ENCODE assay signal across 23 cellular contexts in genomic region chr7:1675036-1675671, GRCh38. TPM values are rescaled to one million over a fixed set of nuclear protein-coding genes. Genes with fewer than 3 reads are reported as not detected.
DNase-seq lines count a peak whose midpoint lies in the region; ATAC-seq, FAIRE-seq and TF ChIP-seq lines count a peak whose summit lies in the region.
"Had no signal": no experiment of that assay in that cellular context is flagged by ENCODE, and none has a peak within 500 bp of the region (broad histone marks: within the 10 kb centered on the region; RNA-seq: fewer than 3 reads in every experiment).

No MANE protein-coding gene starts in this region.

- no peak for ATAC-seq in GM19455 (IDR thresholded peaks at IDR 0.05; ENCODE audit: unreplicated experiment)
- ATAC-seq: activated T-helper 17 cell treated with anti-CD3 and anti-CD28 coated beads, Interleukin-2, amount 50 U/mL, for 72 hours; Panc1; WTC11 had no signal

- no peak overlapping the region for H2BK5ac ChIP-seq in H9 (ENCODE audit: insufficient read length, low read length)

- H3K27me3 ChIP-seq in H9 (ENCODE audit: insufficient read depth, low read length) (peaks cover 8% of the 10 kb centered on the region; the same call in 1 of the 2 replicates), tibial artery (peaks cover 0 to 98% of the 10 kb centered on the region in 2 donors)

- H2BK12ac ChIP-seq in H9 (ENCODE audit: insufficient read length, low read depth, low read length): no peak overlapping the region

- H2BK120ac ChIP-seq in H9 (ENCODE audit: low read depth, low read length, poor library complexity, severe bottlenecking): no peak overlapping the region

- 0 out of 7 replicates have a peak, but pooled peaks cover 0 to 2% (median 0%) of the 10 kb centered on the region in 3 experiments for H3K36me3 Mint-ChIP-seq in H9 (ENCODE audit: insufficient read depth in 1 of 3, low read depth in 3 of 3)
- H3K36me3 Mint-ChIP-seq: CD4-positive, CD25-positive, alpha-beta regulatory T cell; WTC11 had no signal

- no peaks in the 10 kb centered on the region for H3K79me1 ChIP-seq in H9 (ENCODE audit: insufficient read depth, low read depth, low read length, poor library complexity, severe bottlenecking)

- H3K23me2 ChIP-seq in H9 (ENCODE audit: insufficient read length, low read depth, low read length, poor library complexity, severe bottlenecking): no peaks in the 10 kb centered on the region

- H4K5ac ChIP-seq in H9 (ENCODE audit: insufficient read length, low read depth, low read length): no peak overlapping the region

- H3K4me2 ChIP-seq in H9 (ENCODE audit: insufficient read depth, insufficient read length, low read length): no peak overlapping the region
- H3K4me2 ChIP-seq: KMS-11 had no signal

- no peak overlapping the region; the same call in 1 of the 2 replicates for H3K14ac ChIP-seq in H9 (ENCODE audit: insufficient read depth, low read length)

- no peak overlapping the region for H2BK20ac ChIP-seq in H9 (ENCODE audit: low read depth, low read length, poor library complexity, severe bottlenecking)

- intact Hi-C loops in kidney (cut with DNase I): no loop called here
- intact Hi-C loops in tibial artery (cut with DNase I; ENCODE audit: low total_unique reads): loop anchor here (10.0 kb wide), 1 partner anchor 670 kb away; no protein-coding TSS in a partner anchor

- no peak for FAIRE-seq in kidney (lab: Jason Lieb, UNC)
- FAIRE-seq: bronchial epithelial cell had no signal

- TF ChIP-seq CTCF in H9 (conservative IDR thresholded peaks at IDR 0.05) (no peak), kidney (IDR thresholded peaks at IDR 0.05; ENCODE audit: borderline replicate concordance, extremely low read depth, insufficient read depth) (no peak), tibial artery (IDR thresholded peaks at IDR 0.05) (no peak)

- H3K4me3 Mint-ChIP-seq in H9: no peak overlapping the region
- H3K4me3 Mint-ChIP-seq: activated T-helper 17 cell treated with anti-CD3 and anti-CD28 coated beads, Interleukin-2, amount 50 U/mL, for 72 hours; CD4-positive, CD25-positive, alpha-beta regulatory T cell; T-helper 2 cell treated with Interferon-gamma antibody and Interleukin-4, amounts not matched to agents 5 μg/mL and 100 μg/mL, for 36 hours; WTC11 had no signal

- H2AK5ac ChIP-seq in H9 (ENCODE audit: insufficient read length, low read length): no peak overlapping the region

- no CpG with 5 or more reads among the region's 29 CpGs for WGBS in H9 (ENCODE audit: extremely low coverage, insufficient read length, low lambda C conversion rate)

- H4K20me1 ChIP-seq in H9 (ENCODE audit: control insufficient read depth, insufficient read depth, insufficient read length): no peaks in the 10 kb centered on the region

- no peak overlapping the region for H2AFZ ChIP-seq in H9 (ENCODE audit: low read length)

- no peak overlapping the region for H3K4ac ChIP-seq in H9 (ENCODE audit: low read depth, low read length)

- H3K18ac ChIP-seq in H9 (ENCODE audit: insufficient read length, low read depth, low read length): no peak overlapping the region

- no peak overlapping the region for H3K56ac ChIP-seq in H9 (ENCODE audit: insufficient read length, low read depth, low read length)

- no peaks in the 10 kb centered on the region for H3K79me2 ChIP-seq in H9 (ENCODE audit: insufficient read depth, low read length)

- H2BK15ac ChIP-seq in H9 (ENCODE audit: low read depth, low read length): no peak overlapping the region

- H3T11ph ChIP-seq in H9 (ENCODE audit: low read length): no peak overlapping the region

- H4K8ac ChIP-seq in H9 (replicated peaks; ENCODE audit: insufficient read length, low read depth, low read length): no peak overlapping the region

- no peak overlapping the region for H3K23ac ChIP-seq in H9 (ENCODE audit: insufficient read length, low read depth, low read length)

- H3K27ac Mint-ChIP-seq in H9: no peak overlapping the region
- H3K27ac Mint-ChIP-seq: activated T-helper 17 cell treated with anti-CD3 and anti-CD28 coated beads, Interleukin-2, amount 50 U/mL, for 72 hours; CD4-positive, CD25-positive, alpha-beta regulatory T cell; T-helper 2 cell treated with Interferon-gamma antibody and Interleukin-4, amounts not matched to agents 5 μg/mL and 100 μg/mL, for 36 hours; WTC11 had no signal

- H3K27ac ChIP-seq in H9 (ENCODE audit: insufficient read length, low read depth, low read length) (no peak overlapping the region), kidney (ENCODE audit: low read depth in 2 of 2, low read length in 2 of 2) (no peak overlapping the region), tibial artery (no peak overlapping the region)
- H3K27ac ChIP-seq: KMS-11, SK-N-MC had no signal

- no peaks in the 10 kb centered on the region for H3K9me3 ChIP-seq in H9 (ENCODE audit: control insufficient read depth, low read depth, low read length)
- no peaks in the 10 kb centered on the region for H3K9me3 ChIP-seq in kidney (ENCODE audit: control insufficient read depth in 1 of 2, low read length in 2 of 2)
- no peaks in the 10 kb centered on the region for H3K9me3 ChIP-seq in tibial artery

- no peak overlapping the region for H4K91ac ChIP-seq in H9 (ENCODE audit: insufficient read length, low read depth, low read length)

- H3K27me3 Mint-ChIP-seq in H9 (ENCODE audit: low read depth): peaks cover 61% of the 10 kb centered on the region

- no peaks in the 10 kb centered on the region for H3K9me3 Mint-ChIP-seq in H9
- H3K9me3 Mint-ChIP-seq: activated T-helper 17 cell treated with anti-CD3 and anti-CD28 coated beads, Interleukin-2, amount 50 U/mL, for 72 hours; CD4-positive, CD25-positive, alpha-beta regulatory T cell; T-helper 2 cell treated with Interferon-gamma antibody and Interleukin-4, amounts not matched to agents 5 μg/mL and 100 μg/mL, for 36 hours; WTC11 had no signal

- H3K9ac ChIP-seq in H9 (ENCODE audit: extremely low read depth, insufficient read length, low read length) (no peak overlapping the region), kidney (ENCODE audit: low read length in 2 of 2) (no peak overlapping the region)
- H3K9ac ChIP-seq: KMS-11 had no signal

- no peaks in the 10 kb centered on the region for H3K36me3 ChIP-seq in kidney (ENCODE audit: control insufficient read depth in 1 of 2, insufficient read depth in 2 of 2, low read length in 2 of 2)
- H3K36me3 ChIP-seq in tibial artery: no peaks in the 10 kb centered on the region

- peaks cover 0 to 7% of the 10 kb centered on the region in 2 experiments; a peak in 1 of 4 replicates for H3K4me1 Mint-ChIP-seq in H9
- H3K4me1 Mint-ChIP-seq: activated T-helper 17 cell treated with anti-CD3 and anti-CD28 coated beads, Interleukin-2, amount 50 U/mL, for 72 hours; CD4-positive, CD25-positive, alpha-beta regulatory T cell had no signal

- H3K4me1 ChIP-seq in H9 (ENCODE audit: insufficient read depth, low read length) (no peaks in the 10 kb centered on the region), kidney (ENCODE audit: control insufficient read depth in 1 of 2, insufficient read depth in 1 of 2, low read depth in 1 of 2, low read length in 2 of 2) (no peaks in the 10 kb centered on the region), tibial artery (peaks cover 0 to 11% (median 8%) of the 10 kb centered on the region in 4 donors)

- H3K4me3 ChIP-seq in kidney (ENCODE audit: low read length in 2 of 2) (no peak overlapping the region), tibial artery (no peak overlapping the region)
- H3K4me3 ChIP-seq: SK-N-MC had no signal

- peak; percentile 56 for DNase-seq in activated effector memory CD4-positive, alpha-beta T cell treated with anti-CD3 and anti-CD28 coated beads, Interleukin-2, amount 50 U/mL, for 16 hours
- DNase-seq in activated effector memory CD4-positive, alpha-beta T cell treated with Interleukin-2 at 50 U/mL for 16 hours: no peak
- peak; percentile 25 for DNase-seq in H9
- peak; percentile 57 for DNase-seq in kidney
- DNase-seq in tibial artery: peak; percentile 14 to 59
- no peak for DNase-seq in effector CD8-positive, alpha-beta T cell (lab: John Stamatoyannopoulos, UW)
- DNase-seq in glomerular visceral epithelial cell (ENCODE audit: extremely low spot score): no peak
- DNase-seq: ACHN; activated CD4-positive, alpha-beta T cell treated with anti-CD3 and anti-CD28 coated beads, Interleukin-2, amount 50 U/mL, for 48 hours; CD4-positive, CD25-positive, alpha-beta regulatory T cell; dermis blood vessel endothelial cell; DMS 273 treated with DMSO at 0.1 percent for 48 hours; GOT3; NCI-H187 treated with DMSO at 0.1 percent for 48 hours; NK-92 treated with Interleukin-12 subunit alpha and Interleukin-12 subunit beta, amount 100 ng/mL, for 24 hours had no signal

RNA-seq across cellular contexts. Expression of gene ELFN1, which starts 5.1 kb away (rescaled TPM):
- total RNA-seq in H9 (2021) (3.7 and 4.0 TPM in 2 replicates), kidney (3.8 TPM)
- polyA plus RNA-seq in kidney (ENCODE audit: insufficient read depth, low read depth, low replicate concordance): 3.5 TPM
- total RNA-seq: CD4-positive, CD25-positive, alpha-beta regulatory T cell had no signal
- polyA plus RNA-seq: CD4-positive, CD25-positive, alpha-beta regulatory T cell had no signal

Comparison
In these comparisons a context has a peak if more than half of its experiments do, and no peak if none do; other contexts are left out.
1. DNase-seq: peak in activated effector memory CD4-positive, alpha-beta T cell treated with anti-CD3 and anti-CD28 coated beads, Interleukin-2, amount 50 U/mL, for 16 hours (single experiment), H9 (single experiment), kidney (single experiment) and tibial artery (2 of 2); none in activated effector memory CD4-positive, alpha-beta T cell treated with Interleukin-2 at 50 U/mL for 16 hours (single experiment), effector CD8-positive, alpha-beta T cell (single experiment) and glomerular visceral epithelial cell (single experiment).